In the genomic region with DNA sequence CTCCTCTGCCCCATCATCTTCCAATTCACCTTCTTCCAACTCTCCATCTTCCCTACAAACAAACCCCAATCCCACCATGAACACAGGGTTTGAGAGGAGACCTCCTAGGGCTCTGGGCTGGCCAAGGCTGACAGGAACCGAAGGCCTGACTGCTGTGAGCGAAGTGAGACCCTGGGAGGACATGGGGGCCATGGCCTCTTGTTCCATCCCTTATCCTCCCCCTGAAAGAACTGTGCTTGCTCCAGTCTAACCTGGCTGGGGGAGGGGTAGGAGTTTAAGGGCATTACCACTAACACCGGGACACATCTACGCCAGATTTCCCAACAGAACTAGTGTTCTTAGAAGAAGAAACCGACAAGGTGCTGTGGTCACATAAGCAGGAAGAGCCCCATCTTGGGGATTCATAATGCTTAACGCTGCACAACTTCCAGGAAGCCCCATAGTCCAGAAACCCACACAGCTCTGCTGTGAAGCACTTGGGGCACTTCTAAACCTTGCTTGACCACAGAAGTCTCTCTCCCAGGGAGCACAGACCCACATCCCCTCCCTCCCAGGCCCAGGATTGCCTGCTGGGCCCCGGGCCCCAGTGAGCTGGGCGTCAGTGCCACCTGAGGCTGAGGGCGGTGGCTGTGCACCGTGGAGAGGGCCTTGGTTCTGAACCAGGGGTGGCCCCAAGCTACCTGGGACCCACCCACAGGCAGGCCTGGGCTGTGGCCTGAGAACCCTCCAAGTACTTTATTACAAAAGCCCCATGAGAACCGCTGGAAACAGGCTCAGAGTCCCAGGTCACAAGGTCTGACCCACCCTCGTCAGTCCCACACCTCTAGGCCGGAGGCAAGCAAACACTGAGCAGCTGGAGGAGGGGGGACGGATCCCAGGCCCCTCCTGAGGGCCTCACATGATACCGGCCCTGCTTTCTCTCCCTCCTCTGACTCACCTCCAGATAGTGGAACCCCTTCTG, we compare ENCODE assay signal across 8 cellular contexts. TPM values are rescaled to one million over a fixed set of nuclear protein-coding genes. Genes with fewer than 3 reads are reported as not detected.
A peak's percentile ranks its signal among the peaks of the same experiment; 100 is the strongest.
DNase-seq lines count a peak whose midpoint lies in the region; ATAC-seq, FAIRE-seq and TF ChIP-seq lines count a peak whose summit lies in the region.

No MANE protein-coding gene starts in this region.

- no peaks in the 10 kb centered on the region for H3K27me3 Mint-ChIP-seq in astrocyte (ENCODE audit: low read depth, unreplicated experiment)
- no peaks in the 10 kb centered on the region for H3K27me3 Mint-ChIP-seq in naive thymus-derived CD8-positive, alpha-beta T cell

- peaks cover 79% of the 10 kb centered on the region for H3K79me2 ChIP-seq in astrocyte (ENCODE audit: insufficient read depth, low read length)

- peaks cover 65% of the 10 kb centered on the region for H4K20me1 ChIP-seq in astrocyte (ENCODE audit: insufficient read depth, low read length)

- peak overlapping the region; percentile 16 for H3K27ac Mint-ChIP-seq in astrocyte (ENCODE audit: unreplicated experiment)
- H3K27ac Mint-ChIP-seq in naive thymus-derived CD8-positive, alpha-beta T cell = peak overlapping the region; percentile 88 to 100 (median 94)

- H3K9me3 Mint-ChIP-seq in astrocyte (ENCODE audit: unreplicated experiment) = no peaks in the 10 kb centered on the region
- no peaks in the 10 kb centered on the region for H3K9me3 Mint-ChIP-seq in naive thymus-derived CD8-positive, alpha-beta T cell

- H3K27me3 ChIP-seq in heart right ventricle (no peaks in the 10 kb centered on the region), astrocyte (ENCODE audit: insufficient read depth, low read length) (no peaks in the 10 kb centered on the region), uterus (no peaks in the 10 kb centered on the region)

- no peaks in the 10 kb centered on the region for H3K9me3 ChIP-seq in heart right ventricle
- H3K9me3 ChIP-seq in astrocyte (ENCODE audit: insufficient read depth, low read depth, low read length) = no peaks in the 10 kb centered on the region
- H3K9me3 ChIP-seq in uterus = no peaks in the 10 kb centered on the region

- TF ChIP-seq POLR2A in uterus (IDR thresholded peaks at IDR 0.05) = no peak
- no peak for TF ChIP-seq POLR2A in GM18505 (IDR thresholded peaks at IDR 0.05; ENCODE audit: borderline replicate concordance, extremely low read depth, insufficient read depth, insufficient read length)

- WGBS in heart right ventricle, 2 donors = 77 to 81% methylated on average over 15 of the region's 15 CpGs

- peak overlapping the region; percentile 72 for H3K9ac ChIP-seq in astrocyte (ENCODE audit: low read length)

- no peak overlapping the region for H3K4me3 Mint-ChIP-seq in astrocyte (ENCODE audit: unreplicated experiment)
- H3K4me3 Mint-ChIP-seq in naive thymus-derived CD8-positive, alpha-beta T cell = peak overlapping the region in 8 of 10 donors; percentile 18 to 78 (median 59)

- POLR2A ChIA-PET in naive thymus-derived CD8-positive, alpha-beta T cell (lab: Charles Lee) = interaction anchor here (0.5 to 10.1 kb wide), 3 partner anchors 11 to 304 kb away, joined by 3 to 110 read pairs (median 6); a partner anchor contains a TSS

- TF ChIP-seq CTCF in heart right ventricle (IDR thresholded peaks at IDR 0.05) (no peak), astrocyte (IDR thresholded peaks at IDR 0.05; ENCODE audit: insufficient read depth, low read depth, low read length) (no peak), uterus (IDR thresholded peaks at IDR 0.05) (no peak)

- H3K36me3 ChIP-seq in heart right ventricle (peaks cover 0 to 51% (median 31%) of the 10 kb centered on the region in 9 donors), astrocyte (ENCODE audit: insufficient read depth, low read length) (peaks cover 22% of the 10 kb centered on the region), uterus (no peaks in the 10 kb centered on the region)

- ATAC-seq in heart right ventricle (no peak), Right ventricle myocardium superior (ENCODE audit: poor library complexity) (no peak), GM18505 (IDR thresholded peaks at IDR 0.05; ENCODE audit: unreplicated experiment) (no peak)
- peak; percentile 75 to 82 for ATAC-seq in naive thymus-derived CD8-positive, alpha-beta T cell

- peaks cover 16 to 60% (median 51%) of the 10 kb centered on the region in 9 donors for H3K4me1 ChIP-seq in heart right ventricle
- peaks cover 31% of the 10 kb centered on the region for H3K4me1 ChIP-seq in astrocyte (ENCODE audit: insufficient read depth, low read length)
- H3K4me1 ChIP-seq in uterus = peaks cover 0 to 9% of the 10 kb centered on the region in 2 donors

- peak overlapping the region; percentile 14 for H3K4me2 ChIP-seq in astrocyte (ENCODE audit: low read length)

- H3K36me3 Mint-ChIP-seq in astrocyte (ENCODE audit: low read depth, unreplicated experiment) = peaks cover 24% of the 10 kb centered on the region
- peaks cover 0 to 60% (median 3%) of the 10 kb centered on the region in 3 donors for H3K36me3 Mint-ChIP-seq in naive thymus-derived CD8-positive, alpha-beta T cell

- H2AFZ ChIP-seq in astrocyte (ENCODE audit: low read depth, low read length) = no peak overlapping the region

- DNase-seq in heart right ventricle = no peak
- no peak for DNase-seq in Right ventricle myocardium superior
- peak; percentile 42 for DNase-seq in astrocyte (ENCODE audit: low read depth)
- peak in 4 of 10 donors; percentile 21 to 53 (median 36) for DNase-seq in naive thymus-derived CD8-positive, alpha-beta T cell
- DNase-seq in uterus = no peak
- DNase-seq in NCI-H1105 treated with DMSO at 0.1 percent for 48 hours (lab: John Stamatoyannopoulos, UW) = no peak
- no peak for DNase-seq in NCI-H1105 (lab: John Stamatoyannopoulos, UW)

- FAIRE-seq in astrocyte (lab: Jason Lieb, UNC) = no peak

- H3K27ac ChIP-seq in heart right ventricle (peak overlapping the region in 7 of 10 donors; percentile 29 to 82 (median 67)), astrocyte (ENCODE audit: low read depth, low read length) (peak overlapping the region; percentile 86), uterus (peak overlapping the region; percentile 56 to 61)

- intact Hi-C loops in heart right ventricle (cut with DNase I) = no loop called here
- intact Hi-C loops in Right ventricle myocardium superior (cut with DNase I) = no loop called here
- intact Hi-C loops in uterus (cut with DNase I; ENCODE audit: low total_unique reads) = no loop called here

- H3K4me3 ChIP-seq in heart right ventricle (no peak overlapping the region), astrocyte (ENCODE audit: insufficient read depth, low read depth, low read length) (no peak overlapping the region), uterus (no peak overlapping the region)

- peaks cover 9% of the 10 kb centered on the region for H3K4me1 Mint-ChIP-seq in astrocyte (ENCODE audit: low read depth, unreplicated experiment)
- H3K4me1 Mint-ChIP-seq in naive thymus-derived CD8-positive, alpha-beta T cell = peaks cover 17 to 64% (median 48%) of the 10 kb centered on the region in 4 donors

RNA-seq across cellular contexts. Expression of a gene that starts 18.7 kb away (rescaled TPM):
- 10 to 100 TPM; 19.5 to 32.8 (median 26.1) TPM for total RNA-seq in heart right ventricle
- 10 to 100 TPM in 1 of 2 donors, 1 to 10 TPM in 1; 4.5 to 13.8 TPM for polyA plus RNA-seq in heart right ventricle
- 20.6 TPM for total RNA-seq in Right ventricle myocardium superior
- total RNA-seq in astrocyte = 36.6 and 42.3 TPM in 2 replicates
- total RNA-seq in naive thymus-derived CD8-positive, alpha-beta T cell = 10 to 100 TPM; 73.4 to 76.3 TPM
- polyA plus RNA-seq in naive thymus-derived CD8-positive, alpha-beta T cell = 1 to 10 TPM in 2 of 3 donors, under 1 TPM in 1; 0.86 to 2.4 (median 2.0) TPM
- total RNA-seq in uterus = 10 to 100 TPM in 3 of 4 donors, 1 to 10 TPM in 1; 3.3 to 43.1 (median 18.3) TPM

RNA-seq across cellular contexts. Expression of a gene that starts 35.8 kb away (rescaled TPM):
- total RNA-seq in heart right ventricle = 10 to 100 TPM; 32.5 to 53.3 (median 45.5) TPM
- 10 to 100 TPM; 11.9 to 60.2 TPM for polyA plus RNA-seq in heart right ventricle
- total RNA-seq in Right ventricle myocardium superior = 42.2 TPM
- 107 and 133 TPM in 2 replicates for total RNA-seq in astrocyte
- total RNA-seq in naive thymus-derived CD8-positive, alpha-beta T cell = 10 to 100 TPM; 44.5 to 45.6 TPM
- 100 to 1,000 TPM; 158 to 174 (median 159) TPM for polyA plus RNA-seq in naive thymus-derived CD8-positive, alpha-beta T cell
- 100 to 1,000 TPM in 1 of 4 donors, 10 to 100 TPM in 3; 17.6 to 144 (median 45.6) TPM for total RNA-seq in uterus

RNA-seq across cellular contexts. Expression of a gene that starts 46.4 kb away (rescaled TPM):
- total RNA-seq in heart right ventricle (10 to 100 TPM; 17.9 to 34.1 (median 23.7) TPM), Right ventricle myocardium superior (34.9 TPM), astrocyte (36.5 and 39.9 TPM in 2 replicates), uterus (10 to 100 TPM in 3 of 4 donors, 1 to 10 TPM in 1; 9.4 to 78.8 (median 13.3) TPM)
- 10 to 100 TPM; 15.4 to 83.8 TPM for polyA plus RNA-seq in heart right ventricle
- 10 to 100 TPM; 30.1 to 31.7 TPM for total RNA-seq in naive thymus-derived CD8-positive, alpha-beta T cell
- 100 to 1,000 TPM; 118 to 154 (median 144) TPM for polyA plus RNA-seq in naive thymus-derived CD8-positive, alpha-beta T cell

Comparison
In these comparisons a context has a peak if more than half of its experiments do, and no peak if none do; other contexts are left out.
1. ATAC-seq: peak in naive thymus-derived CD8-positive, alpha-beta T cell (2 of 2); none in heart right ventricle (0 of 8), Right ventricle myocardium superior (single experiment) and GM18505 (single experiment).
2. Peak in every context shown above with its lines, with median percentiles within 50 percentile points of each other: H3K27ac ChIP-seq.